In genomic region chr5:96483878-96484277, GRCh38 we compare ENCODE assay signal across 14 cellular contexts. TPM values are rescaled to one million over a fixed set of nuclear protein-coding genes. Genes with fewer than 3 reads are reported as not detected.
DNase-seq lines count a peak whose midpoint lies in the region; ATAC-seq and TF ChIP-seq lines count a peak whose summit lies in the region.
"Had no signal": no experiment of that assay in that cellular context is flagged by ENCODE, and none has a peak within 500 bp of the region (broad histone marks: within the 10 kb centered on the region; RNA-seq: fewer than 3 reads in every experiment).

No MANE protein-coding gene starts in this region.

- H3K27me3 Mint-ChIP-seq in GM23338 (ENCODE audit: insufficient read depth, low read depth, poor library complexity), result peaks cover 2% of the 10 kb centered on the region
- H3K27me3 Mint-ChIP-seq in H9 (ENCODE audit: low read depth), result no peaks in the 10 kb centered on the region; the same call in 1 of the 2 replicates

- H3K9me3 ChIP-seq in RWPE2 (ENCODE audit: severe bottlenecking), result no peaks in the 10 kb centered on the region
- H3K9me3 ChIP-seq in H9 (ENCODE audit: control insufficient read depth, low read depth, low read length), result no peaks in the 10 kb centered on the region
- H3K9me3 ChIP-seq: spleen, thoracic aorta had no signal

- H3K4me1 Mint-ChIP-seq in GM23338, result no peaks in the 10 kb centered on the region
- H3K4me1 Mint-ChIP-seq in H9, result no peaks in the 10 kb centered on the region
- H3K4me1 Mint-ChIP-seq: IgD-negative memory B cell, immature natural killer cell had no signal

- H3K27me3 ChIP-seq in GM23338 (ENCODE audit: insufficient read depth) (no peaks in the 10 kb centered on the region), RWPE2 (ENCODE audit: insufficient read depth, poor library complexity, severe bottlenecking) (no peaks in the 10 kb centered on the region), H9 (ENCODE audit: insufficient read depth, low read length) (no peaks in the 10 kb centered on the region)
- H3K27me3 ChIP-seq: spleen had no signal

- H2AFZ ChIP-seq in GM23338, result no peak overlapping the region
- no peak overlapping the region for H2AFZ ChIP-seq in H9 (ENCODE audit: low read length)

- H3K9me2 ChIP-seq in GM23338 (ENCODE audit: insufficient read depth), result peaks cover 3% of the 10 kb centered on the region; the same call in 1 of the 2 replicates

- H3K4me3 Mint-ChIP-seq in GM23338 (no peak overlapping the region), H9 (no peak overlapping the region)
- H3K4me3 Mint-ChIP-seq: IgD-negative memory B cell, immature natural killer cell had no signal

- H3K79me2 ChIP-seq in GM23338 (replicated peaks; ENCODE audit: insufficient read depth) (no peaks in the 10 kb centered on the region), H9 (ENCODE audit: insufficient read depth, low read length) (no peaks in the 10 kb centered on the region)

- H3K23me2 ChIP-seq in H9 (ENCODE audit: insufficient read length, low read depth, low read length, poor library complexity, severe bottlenecking), result no peaks in the 10 kb centered on the region

- TF ChIP-seq CTCF in GM23338 (conservative IDR thresholded peaks at IDR 0.05; ENCODE audit: low read depth in 2 of 2), result no peak
- TF ChIP-seq CTCF in RWPE2 (IDR thresholded peaks at IDR 0.05; ENCODE audit: poor library complexity, severe bottlenecking), result no peak
- TF ChIP-seq CTCF in fibroblast of the aortic adventitia (IDR thresholded peaks at IDR 0.05; ENCODE audit: insufficient read depth, low read length), result no peak
- TF ChIP-seq CTCF in H9 (conservative IDR thresholded peaks at IDR 0.05), result no peak

- H4K5ac ChIP-seq in H9 (ENCODE audit: insufficient read length, low read depth, low read length), result no peak overlapping the region

- H3K27ac Mint-ChIP-seq in GM23338 (no peak overlapping the region), H9 (no peak overlapping the region)
- H3K27ac Mint-ChIP-seq: immature natural killer cell had no signal

- intact Hi-C loops in Right ventricle myocardium superior (cut with DNase I), result no loop called here

- H2BK15ac ChIP-seq in H9 (ENCODE audit: low read depth, low read length), result no peak overlapping the region

- no peak overlapping the region for H3K18ac ChIP-seq in H9 (ENCODE audit: insufficient read length, low read depth, low read length)

- H4K20me1 ChIP-seq in GM23338 (replicated peaks; ENCODE audit: insufficient read depth) (no peaks in the 10 kb centered on the region), H9 (ENCODE audit: control insufficient read depth, insufficient read depth, insufficient read length) (no peaks in the 10 kb centered on the region)

- no peak overlapping the region for H2BK20ac ChIP-seq in H9 (ENCODE audit: low read depth, low read length, poor library complexity, severe bottlenecking)

- no peak overlapping the region for H2BK12ac ChIP-seq in H9 (ENCODE audit: insufficient read length, low read depth, low read length)

- ATAC-seq in GM23338 (peak; percentile 73), RWPE2 (ENCODE audit: low read depth) (peak; percentile 77), Right ventricle myocardium superior (ENCODE audit: poor library complexity) (no peak), HG02840 (IDR thresholded peaks at IDR 0.05; ENCODE audit: low FRiP score, unreplicated experiment) (no peak)

- no peak overlapping the region for H3K4me2 ChIP-seq in GM23338
- no peak overlapping the region for H3K4me2 ChIP-seq in H9 (ENCODE audit: insufficient read depth, insufficient read length, low read length)

- no peak overlapping the region for H2BK5ac ChIP-seq in H9 (ENCODE audit: insufficient read length, low read length)

- DNase-seq in AG08395 (ENCODE audit: low spot score) (peak; percentile 11), GM23338 (ENCODE audit: low spot score) (peak; percentile 67), RWPE2 (ENCODE audit: low spot score) (no peak), fibroblast of the aortic adventitia (ENCODE audit: low read depth) (peak; percentile 51), H9 (no peak), Right ventricle myocardium superior (no peak)
- no peak for DNase-seq in activated effector memory CD4-positive, alpha-beta T cell treated with anti-CD3 and anti-CD28 coated beads, Interleukin-2, amount 50 U/mL, for 16 hours
- DNase-seq: DMS79 treated with DMSO at 0.1 percent for 48 hours, spleen, T-helper 1 cell had no signal

- WGBS in H9 (ENCODE audit: extremely low coverage, insufficient read length, low lambda C conversion rate), result no CpG with 5 or more reads among the region's 2 CpGs

- no peak overlapping the region for H3K14ac ChIP-seq in H9 (ENCODE audit: insufficient read depth, low read length)

- no peaks in the 10 kb centered on the region for H3F3A ChIP-seq in GM23338 (replicated peaks; ENCODE audit: low read depth)

- H3K36me3 Mint-ChIP-seq in GM23338 (ENCODE audit: low read depth) (no peaks in the 10 kb centered on the region), H9 (ENCODE audit: insufficient read depth in 1 of 3, low read depth in 3 of 3) (no peaks in the 10 kb centered on the region)
- H3K36me3 Mint-ChIP-seq: IgD-negative memory B cell had no signal

- no peak overlapping the region for H3K4ac ChIP-seq in H9 (ENCODE audit: low read depth, low read length)

- no peak overlapping the region for H3K56ac ChIP-seq in H9 (ENCODE audit: insufficient read length, low read depth, low read length)

- H3K27ac ChIP-seq in GM23338 (ENCODE audit: low read depth) (no peak overlapping the region), RWPE2 (ENCODE audit: poor library complexity, severe bottlenecking) (no peak overlapping the region), H9 (ENCODE audit: insufficient read length, low read depth, low read length) (no peak overlapping the region)
- H3K27ac ChIP-seq: spleen, thoracic aorta had no signal

- no peak overlapping the region for H2BK120ac ChIP-seq in H9 (ENCODE audit: low read depth, low read length, poor library complexity, severe bottlenecking)

- no peak overlapping the region for H3K23ac ChIP-seq in H9 (ENCODE audit: insufficient read length, low read depth, low read length)

- H2AK5ac ChIP-seq in H9 (ENCODE audit: insufficient read length, low read length), result no peak overlapping the region

- H3K4me1 ChIP-seq in GM23338 (ENCODE audit: insufficient read depth) (no peaks in the 10 kb centered on the region), RWPE2 (ENCODE audit: insufficient read depth, poor library complexity, severe bottlenecking) (no peaks in the 10 kb centered on the region), H9 (ENCODE audit: insufficient read depth, low read length) (no peaks in the 10 kb centered on the region)
- H3K4me1 ChIP-seq: spleen had no signal

- H3K36me3 ChIP-seq in GM23338 (ENCODE audit: insufficient read depth), result no peaks in the 10 kb centered on the region
- no peaks in the 10 kb centered on the region for H3K36me3 ChIP-seq in RWPE2 (ENCODE audit: low read depth)
- H3K36me3 ChIP-seq: spleen, thoracic aorta had no signal

- no peaks in the 10 kb centered on the region for H3K79me1 ChIP-seq in H9 (ENCODE audit: insufficient read depth, low read depth, low read length, poor library complexity, severe bottlenecking)

- H3K9me3 Mint-ChIP-seq in GM23338, result no peaks in the 10 kb centered on the region
- H3K9me3 Mint-ChIP-seq in H9, result no peaks in the 10 kb centered on the region
- H3K9me3 Mint-ChIP-seq: IgD-negative memory B cell, immature natural killer cell had no signal

- H3K4me3 ChIP-seq in GM23338 (no peak overlapping the region), RWPE2 (ENCODE audit: severe bottlenecking) (no peak overlapping the region), fibroblast of the aortic adventitia (ENCODE audit: low read depth, low read length) (no peak overlapping the region)
- H3K4me3 ChIP-seq: spleen, thoracic aorta had no signal

- H3K9ac ChIP-seq in H9 (ENCODE audit: extremely low read depth, insufficient read length, low read length), result no peak overlapping the region

- H4K91ac ChIP-seq in H9 (ENCODE audit: insufficient read length, low read depth, low read length), result no peak overlapping the region

- no peak overlapping the region for H3T11ph ChIP-seq in H9 (ENCODE audit: low read length)

- no peak overlapping the region for H4K8ac ChIP-seq in H9 (replicated peaks; ENCODE audit: insufficient read length, low read depth, low read length)

TF ChIP-seq in GM23338, 12 proteins besides CTCF, POLR2A, EP300 and RAD21 (continues in another document):
- TF ChIP-seq ETS1 (IDR thresholded peaks at IDR 0.05), result no peak

RNA-seq across cellular contexts. Expression of gene PCSK1, which starts 50.8 kb away (rescaled TPM):
- total RNA-seq in GM23338 (2014; rRNA removed; shearing (Covaris generic)), result 2.7 and 6.2 TPM in 2 replicates
- polyA plus RNA-seq in GM23338 (2016; fragmentation: Nextera tagmentation; extraction: Ambion mirVana), result 2.3 and 2.7 TPM in 2 replicates
- total RNA-seq in fibroblast of the aortic adventitia (ENCODE audit: low replicate concordance) (0.45 and 1.5 TPM in 2 replicates), H9 (2021) (2.0 and 2.9 TPM in 2 replicates), Right ventricle myocardium superior (not detected)
- polyA plus RNA-seq: IgD-negative memory B cell, immature natural killer cell had no signal

Comparison
In these comparisons a context has a peak if more than half of its experiments do, and no peak if none do; other contexts are left out.
1. DNase-seq: peak in AG08395 (single experiment), GM23338 (single experiment) and fibroblast of the aortic adventitia (single experiment); none in RWPE2 (single experiment), activated effector memory CD4-positive, alpha-beta T cell treated with anti-CD3 and anti-CD28 coated beads, Interleukin-2, amount 50 U/mL, for 16 hours (single experiment), H9 (single experiment) and Right ventricle myocardium superior (single experiment).
2. ATAC-seq: peak in GM23338 (single experiment) and RWPE2 (single experiment); none in Right ventricle myocardium superior (single experiment) and HG02840 (single experiment).